ENCODE assay signal across 13 cellular contexts in the genomic region with DNA sequence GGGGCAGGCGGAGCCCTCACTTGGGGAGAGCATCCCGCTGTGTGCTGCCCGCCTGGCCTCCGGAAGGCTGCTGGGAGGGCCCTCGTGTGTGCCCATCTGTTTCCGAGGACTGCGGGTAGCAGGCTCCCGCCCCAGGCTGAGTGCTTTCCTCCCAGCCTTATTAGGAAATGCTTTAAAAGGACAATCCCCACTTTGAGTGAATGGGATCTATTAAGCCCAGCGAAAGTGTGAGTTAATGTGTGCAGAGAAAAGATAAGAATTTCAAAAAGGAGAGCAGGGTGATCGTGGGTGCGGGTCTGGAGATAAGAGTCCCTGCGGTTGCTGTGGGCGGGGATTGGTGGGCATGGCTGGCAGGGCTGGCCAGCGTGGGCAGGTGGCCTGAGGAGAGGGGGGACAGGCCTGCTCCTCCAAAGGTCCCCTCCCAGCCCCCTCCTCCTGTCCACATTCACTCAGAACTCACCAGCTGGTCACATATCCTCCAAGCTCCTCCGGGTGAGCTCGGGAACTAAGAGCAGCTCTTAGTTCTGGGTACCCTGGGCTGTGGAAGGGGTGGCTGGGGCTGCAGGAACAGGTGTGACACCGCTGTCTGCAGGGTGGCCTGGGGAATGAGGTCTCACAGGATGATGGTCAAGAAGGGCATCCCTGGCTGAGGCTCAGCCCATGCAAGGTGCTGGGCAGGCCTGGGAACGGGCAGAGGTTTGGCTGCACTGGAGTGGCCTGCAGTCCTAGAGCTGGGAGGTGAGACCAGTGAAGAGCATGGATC.
DNase-seq lines count a peak whose midpoint lies in the region; ATAC-seq lines count a peak whose summit lies in the region.
"Had no signal": no experiment of that assay in that cellular context is flagged by ENCODE, and none has a peak within 500 bp of the region (broad histone marks: within the 10 kb centered on the region; RNA-seq: fewer than 3 reads in every experiment).

No MANE protein-coding gene starts in this region.

- H3K9me3 ChIP-seq in BLaER1 treated with 17β-estradiol and CSF1 and Interleukin-3, amounts not matched to agents 10 nM and 100 nM (replicated peaks in 1 of 11): peaks cover 28 to 47% (median 31%) of the 10 kb centered on the region in 11 experiments
- peaks cover 3 to 4% of the 10 kb centered on the region in 2 donors for H3K9me3 ChIP-seq in duodenal mucosa (ENCODE audit: control insufficient read depth in 1 of 2, low read length in 2 of 2)

- H3K4me3 ChIP-seq in BLaER1 treated with 17β-estradiol and CSF1 and Interleukin-3, amounts not matched to agents 10 nM and 100 nM: no peak overlapping the region
- H3K4me3 ChIP-seq in duodenal mucosa (ENCODE audit: low read depth in 1 of 2, low read length in 2 of 2): peak overlapping the region; percentile 19 to 28

- peak overlapping the region; percentile 22 to 80 (median 62); a peak in 21 of 22 replicates for H3K4me2 ChIP-seq in BLaER1 treated with 17β-estradiol and CSF1 and Interleukin-3, amounts not matched to agents 10 nM and 100 nM

- DNase-seq in ELF-1 (ENCODE audit: low read depth, low spot score) (peak; percentile 34), NCI-H524 (lab: John Stamatoyannopoulos, UW) (peak; percentile 88 to 91), HK-2 (ENCODE audit: unreplicated experiment) (no peak), NCI-H2081 (lab: John Stamatoyannopoulos, UW) (no peak)
- no peak for DNase-seq in stimulated activated CD4-positive, alpha-beta T cell treated with anti-CD3 and anti-CD28 coated beads, Interleukin-4, amount 100 ng/mL, for 1 hour
- DNase-seq: activated CD4-positive, alpha-beta memory T cell treated with anti-CD3 and anti-CD28 coated beads, Interleukin-2, amount 10 ng/mL, durations not matched to agents 7 days and 5 days; activated effector memory CD4-positive, alpha-beta T cell treated with anti-CD3 and anti-CD28 coated beads, Interleukin-2, amount 50 U/mL, for 16 hours; CD8-positive, alpha-beta memory T cell; HFFc6; NCI-H446 treated with DMSO at 0.1 percent for 48 hours had no signal

- H3K27ac ChIP-seq in BLaER1 treated with 17β-estradiol and CSF1 and Interleukin-3, amounts not matched to agents 10 nM and 100 nM: no peak overlapping the region
- H3K27ac ChIP-seq in duodenal mucosa (ENCODE audit: low read depth, low read length): no peak overlapping the region

- ATAC-seq in GM18907 (IDR thresholded peaks at IDR 0.05; ENCODE audit: unreplicated experiment): no peak

- peaks cover 0 to 9% (median 0%) of the 10 kb centered on the region in 11 experiments; a peak in 2 of 22 replicates for H4K20me1 ChIP-seq in BLaER1 treated with 17β-estradiol and CSF1 and Interleukin-3, amounts not matched to agents 10 nM and 100 nM

- no peak overlapping the region; a peak in 1 of 22 replicates for H3K9ac ChIP-seq in BLaER1 treated with 17β-estradiol and CSF1 and Interleukin-3, amounts not matched to agents 10 nM and 100 nM
- no peak overlapping the region for H3K9ac ChIP-seq in duodenal mucosa (ENCODE audit: low read depth in 1 of 2, low read length in 2 of 2)

- H3K36me3 ChIP-seq in BLaER1 treated with 17β-estradiol and CSF1 and Interleukin-3, amounts not matched to agents 10 nM and 100 nM: no peaks in the 10 kb centered on the region
- H3K36me3 ChIP-seq in duodenal mucosa (ENCODE audit: control insufficient read depth in 1 of 2, insufficient read depth in 2 of 2, low read length in 2 of 2): no peaks in the 10 kb centered on the region

- peaks cover 26 to 46% (median 33%) of the 10 kb centered on the region in 11 experiments for H3K27me3 ChIP-seq in BLaER1 treated with 17β-estradiol and CSF1 and Interleukin-3, amounts not matched to agents 10 nM and 100 nM
- peaks cover 0 to 3% of the 10 kb centered on the region in 2 donors for H3K27me3 ChIP-seq in duodenal mucosa (ENCODE audit: control insufficient read depth in 1 of 2, insufficient read depth in 2 of 2, low read length in 2 of 2)

- H3K4me1 ChIP-seq in BLaER1 treated with 17β-estradiol and CSF1 and Interleukin-3, amounts not matched to agents 10 nM and 100 nM: peaks cover 8 to 16% (median 15%) of the 10 kb centered on the region in 10 experiments; a peak in 18 of 20 replicates
- no peaks in the 10 kb centered on the region for H3K4me1 ChIP-seq in duodenal mucosa (ENCODE audit: control insufficient read depth in 1 of 2, insufficient read depth in 2 of 2, low read length in 2 of 2)

Comparison
In these comparisons a context has a peak if more than half of its experiments do, and no peak if none do; other contexts are left out.
1. H3K4me3 ChIP-seq: peak in duodenal mucosa (2 of 2); none in BLaER1 treated with 17β-estradiol and CSF1 and Interleukin-3, amounts not matched to agents 10 nM and 100 nM (0 of 10).
2. DNase-seq: peak in ELF-1 (single experiment) and NCI-H524 (2 of 2); none in HK-2 (single experiment), NCI-H2081 (0 of 2) and stimulated activated CD4-positive, alpha-beta T cell treated with anti-CD3 and anti-CD28 coated beads, Interleukin-4, amount 100 ng/mL, for 1 hour (single experiment).